Comparison of ENCODE assay signal across 1 cellular context in the genomic region with DNA sequence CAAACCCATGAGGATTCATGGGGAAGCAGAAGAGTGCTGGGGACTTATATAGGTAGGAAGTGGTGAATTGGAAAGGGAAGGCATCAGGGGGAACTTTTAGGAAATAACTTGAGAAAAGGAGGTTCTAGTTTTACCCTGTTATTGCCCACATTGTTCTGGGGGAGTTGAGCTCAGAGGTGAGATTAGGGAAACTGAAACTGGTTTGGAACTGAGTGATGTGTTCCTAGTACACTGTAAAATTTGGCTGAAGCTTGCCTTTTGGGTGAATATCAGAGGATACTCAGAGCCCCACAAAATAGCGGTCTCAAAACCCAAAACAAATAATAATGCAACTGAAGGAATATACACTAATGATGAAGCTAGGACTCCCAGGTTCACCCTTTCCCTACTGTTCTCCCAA.
TF ChIP-seq lines count a peak whose summit lies in the region.

No MANE protein-coding gene starts in this region.

TF ChIP-seq in HepG2, 621 proteins besides CTCF, POLR2A, EP300 and RAD21:
- no peak for TF ChIP-seq ZNF546 (CRISPR knock-in tag; conservative IDR thresholded peaks at IDR 0.05)
- no peak for TF ChIP-seq AGO1 (IDR thresholded peaks at IDR 0.05; ENCODE audit: low read depth, low read length, poor library complexity, severe bottlenecking)
- TF ChIP-seq CCDC6 (CRISPR knock-in tag; IDR thresholded peaks at IDR 0.05) = no peak
- TF ChIP-seq, protein P1, sequence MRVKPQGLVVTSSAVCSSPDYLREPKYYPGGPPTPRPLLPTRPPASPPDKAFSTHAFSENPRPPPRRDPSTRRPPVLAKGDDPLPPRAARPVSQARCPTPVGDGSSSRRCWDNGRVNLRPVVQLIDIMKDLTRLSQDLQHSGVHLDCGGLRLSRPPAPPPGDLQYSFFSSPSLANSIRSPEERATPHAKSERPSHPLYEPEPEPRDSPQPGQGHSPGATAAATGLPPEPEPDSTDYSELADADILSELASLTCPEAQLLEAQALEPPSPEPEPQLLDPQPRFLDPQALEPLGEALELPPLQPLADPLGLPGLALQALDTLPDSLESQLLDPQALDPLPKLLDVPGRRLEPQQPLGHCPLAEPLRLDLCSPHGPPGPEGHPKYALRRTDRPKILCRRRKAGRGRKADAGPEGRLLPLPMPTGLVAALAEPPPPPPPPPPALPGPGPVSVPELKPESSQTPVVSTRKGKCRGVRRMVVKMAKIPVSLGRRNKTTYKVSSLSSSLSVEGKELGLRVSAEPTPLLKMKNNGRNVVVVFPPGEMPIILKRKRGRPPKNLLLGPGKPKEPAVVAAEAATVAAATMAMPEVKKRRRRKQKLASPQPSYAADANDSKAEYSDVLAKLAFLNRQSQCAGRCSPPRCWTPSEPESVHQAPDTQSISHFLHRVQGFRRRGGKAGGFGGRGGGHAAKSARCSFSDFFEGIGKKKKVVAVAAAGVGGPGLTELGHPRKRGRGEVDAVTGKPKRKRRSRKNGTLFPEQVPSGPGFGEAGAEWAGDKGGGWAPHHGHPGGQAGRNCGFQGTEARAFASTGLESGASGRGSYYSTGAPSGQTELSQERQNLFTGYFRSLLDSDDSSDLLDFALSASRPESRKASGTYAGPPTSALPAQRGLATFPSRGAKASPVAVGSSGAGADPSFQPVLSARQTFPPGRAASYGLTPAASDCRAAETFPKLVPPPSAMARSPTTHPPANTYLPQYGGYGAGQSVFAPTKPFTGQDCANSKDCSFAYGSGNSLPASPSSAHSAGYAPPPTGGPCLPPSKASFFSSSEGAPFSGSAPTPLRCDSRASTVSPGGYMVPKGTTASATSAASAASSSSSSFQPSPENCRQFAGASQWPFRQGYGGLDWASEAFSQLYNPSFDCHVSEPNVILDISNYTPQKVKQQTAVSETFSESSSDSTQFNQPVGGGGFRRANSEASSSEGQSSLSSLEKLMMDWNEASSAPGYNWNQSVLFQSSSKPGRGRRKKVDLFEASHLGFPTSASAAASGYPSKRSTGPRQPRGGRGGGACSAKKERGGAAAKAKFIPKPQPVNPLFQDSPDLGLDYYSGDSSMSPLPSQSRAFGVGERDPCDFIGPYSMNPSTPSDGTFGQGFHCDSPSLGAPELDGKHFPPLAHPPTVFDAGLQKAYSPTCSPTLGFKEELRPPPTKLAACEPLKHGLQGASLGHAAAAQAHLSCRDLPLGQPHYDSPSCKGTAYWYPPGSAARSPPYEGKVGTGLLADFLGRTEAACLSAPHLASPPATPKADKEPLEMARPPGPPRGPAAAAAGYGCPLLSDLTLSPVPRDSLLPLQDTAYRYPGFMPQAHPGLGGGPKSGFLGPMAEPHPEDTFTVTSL (CRISPR knock-in tag; IDR thresholded peaks at IDR 0.05; ENCODE audit: borderline replicate concordance) = no peak
- TF ChIP-seq PRMT3 (CRISPR knock-in tag; IDR thresholded peaks at IDR 0.05; ENCODE audit: borderline replicate concordance, low read depth) = no peak
- no peak for TF ChIP-seq KLF11 (CRISPR knock-in tag; IDR thresholded peaks at IDR 0.05)
- TF ChIP-seq, protein P2, sequence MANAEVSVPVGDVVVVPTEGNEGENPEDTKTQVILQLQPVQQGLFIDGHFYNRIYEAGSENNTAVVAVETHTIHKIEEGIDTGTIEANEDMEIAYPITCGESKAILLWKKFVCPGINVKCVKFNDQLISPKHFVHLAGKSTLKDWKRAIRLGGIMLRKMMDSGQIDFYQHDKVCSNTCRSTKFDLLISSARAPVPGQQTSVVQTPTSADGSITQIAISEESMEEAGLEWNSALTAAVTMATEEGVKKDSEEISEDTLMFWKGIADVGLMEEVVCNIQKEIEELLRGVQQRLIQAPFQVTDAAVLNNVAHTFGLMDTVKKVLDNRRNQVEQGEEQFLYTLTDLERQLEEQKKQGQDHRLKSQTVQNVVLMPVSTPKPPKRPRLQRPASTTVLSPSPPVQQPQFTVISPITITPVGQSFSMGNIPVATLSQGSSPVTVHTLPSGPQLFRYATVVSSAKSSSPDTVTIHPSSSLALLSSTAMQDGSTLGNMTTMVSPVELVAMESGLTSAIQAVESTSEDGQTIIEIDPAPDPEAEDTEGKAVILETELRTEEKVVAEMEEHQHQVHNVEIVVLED (CRISPR knock-in tag; IDR thresholded peaks at IDR 0.05; ENCODE audit: borderline replicate concordance) = no peak
- no peak for TF ChIP-seq MIXL1 (CRISPR knock-in tag; IDR thresholded peaks at IDR 0.05)
- TF ChIP-seq ZNF331 (CRISPR knock-in tag; IDR thresholded peaks at IDR 0.05) = no peak
- no peak for TF ChIP-seq ZNF788 (CRISPR knock-in tag; IDR thresholded peaks at IDR 0.05; ENCODE audit: borderline replicate concordance)
- no peak for TF ChIP-seq HMG20B (CRISPR knock-in tag; conservative IDR thresholded peaks at IDR 0.05)
- TF ChIP-seq NFE2L2 (IDR thresholded peaks at IDR 0.05; ENCODE audit: low read length) = no peak
- TF ChIP-seq ZNF382 (CRISPR knock-in tag; IDR thresholded peaks at IDR 0.05; ENCODE audit: borderline replicate concordance) = no peak
